Comparison of ENCODE assay signal across 12 cellular contexts in the genomic region with DNA sequence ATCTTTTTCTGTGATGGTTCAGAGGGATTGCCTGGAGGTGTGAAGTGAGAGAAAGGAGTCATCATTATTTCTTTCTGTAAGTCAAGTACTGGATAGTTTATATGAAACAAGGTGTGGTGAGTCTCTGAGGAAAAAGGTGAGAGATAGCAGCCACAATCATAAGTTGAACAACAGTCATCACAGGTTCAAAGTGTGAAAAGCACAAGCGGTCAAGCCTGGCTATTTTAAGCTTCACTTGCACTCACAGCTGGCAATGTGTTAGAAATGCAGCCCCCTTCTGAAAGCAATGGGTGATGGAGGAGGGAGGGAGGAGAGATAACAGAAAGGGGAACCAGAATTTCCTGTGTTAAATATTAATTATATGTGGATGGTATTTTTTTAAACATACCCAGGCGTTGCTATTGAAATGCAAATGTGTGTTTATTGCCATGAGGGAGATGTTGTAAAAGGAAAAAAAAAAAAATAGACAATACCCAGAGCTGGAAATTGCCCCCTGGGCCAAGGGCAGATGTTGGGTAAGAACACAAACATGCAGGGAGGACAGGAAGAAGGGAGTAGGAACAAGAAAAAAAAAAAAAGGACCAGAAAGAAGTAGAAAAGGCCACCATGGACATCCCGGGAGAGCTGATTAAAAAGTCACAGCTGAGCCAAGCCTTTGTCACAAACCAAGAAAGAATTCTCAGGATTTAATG.
DNase-seq lines count a peak whose midpoint lies in the region; ATAC-seq lines count a peak whose summit lies in the region.
"Had no signal": no experiment of that assay in that cellular context is flagged by ENCODE, and none has a peak within 500 bp of the region (broad histone marks: within the 10 kb centered on the region; RNA-seq: fewer than 3 reads in every experiment).

No MANE protein-coding gene starts in this region.

- no peak overlapping the region for H3K9ac ChIP-seq in BLaER1 treated with 17β-estradiol and CSF1 and Interleukin-3, amounts not matched to agents 10 nM and 100 nM

- peak; percentile 62 for DNase-seq in NAMALWA (ENCODE audit: low spot score)
- DNase-seq in SKM-1 (lab: John Stamatoyannopoulos, UW; ENCODE audit: unreplicated experiment): no peak
- DNase-seq in activated T-cell treated with anti-CD3 and anti-CD28 coated beads, Interleukin-2, amount 50 U/mL, for 1 hour: no peak
- no peak for DNase-seq in HK-2 (ENCODE audit: unreplicated experiment)
- DNase-seq in activated naive CD4-positive, alpha-beta T cell treated with anti-CD3 and anti-CD28 coated beads, Interleukin-2, amount 50 U/mL, for 16 hours: no peak
- DNase-seq: activated CD4-positive, alpha-beta T cell treated with anti-CD3 and anti-CD28 coated beads, Interleukin-2, amount 10 ng/mL, durations not matched to agents 7 days and 5 days; GDM1; NCI-H2081 treated with DMSO at 0.1 percent for 48 hours; upper lobe of left lung had no signal

- no peaks in the 10 kb centered on the region for H4K20me1 ChIP-seq in BLaER1 treated with 17β-estradiol and CSF1 and Interleukin-3, amounts not matched to agents 10 nM and 100 nM

- peaks cover 0 to 15% (median 10%) of the 10 kb centered on the region in 10 experiments; a peak in 16 of 20 replicates for H3K4me1 ChIP-seq in BLaER1 treated with 17β-estradiol and CSF1 and Interleukin-3, amounts not matched to agents 10 nM and 100 nM
- H3K4me1 ChIP-seq: upper lobe of left lung had no signal

- no peaks in the 10 kb centered on the region for H3K36me3 ChIP-seq in BLaER1 treated with 17β-estradiol and CSF1 and Interleukin-3, amounts not matched to agents 10 nM and 100 nM
- H3K36me3 ChIP-seq: upper lobe of left lung had no signal

- ATAC-seq in GM19395 (IDR thresholded peaks at IDR 0.05; ENCODE audit: unreplicated experiment) (peak; percentile 100), HG02885 (IDR thresholded peaks at IDR 0.05; ENCODE audit: poor library complexity, unreplicated experiment) (peak; percentile 93)

- peaks cover 0 to 7% (median 0%) of the 10 kb centered on the region in 11 experiments; a peak in 2 of 22 replicates for H3K9me3 ChIP-seq in BLaER1 treated with 17β-estradiol and CSF1 and Interleukin-3, amounts not matched to agents 10 nM and 100 nM (replicated peaks in 1 of 11)
- H3K9me3 ChIP-seq: upper lobe of left lung had no signal

- peak overlapping the region in 10 of 11 experiments; percentile 4 to 57 (median 32); a peak in 17 of 22 replicates for H3K4me2 ChIP-seq in BLaER1 treated with 17β-estradiol and CSF1 and Interleukin-3, amounts not matched to agents 10 nM and 100 nM

- no peaks in the 10 kb centered on the region for H3K27me3 ChIP-seq in BLaER1 treated with 17β-estradiol and CSF1 and Interleukin-3, amounts not matched to agents 10 nM and 100 nM
- H3K27me3 ChIP-seq: upper lobe of left lung had no signal

- no peak overlapping the region for H3K4me3 ChIP-seq in BLaER1 treated with 17β-estradiol and CSF1 and Interleukin-3, amounts not matched to agents 10 nM and 100 nM
- H3K4me3 ChIP-seq: upper lobe of left lung had no signal

- no peak overlapping the region for H3K27ac ChIP-seq in BLaER1 treated with 17β-estradiol and CSF1 and Interleukin-3, amounts not matched to agents 10 nM and 100 nM
- H3K27ac ChIP-seq: upper lobe of left lung had no signal
